Comparison of ENCODE assay signal across 8 cellular contexts in the genomic region with DNA sequence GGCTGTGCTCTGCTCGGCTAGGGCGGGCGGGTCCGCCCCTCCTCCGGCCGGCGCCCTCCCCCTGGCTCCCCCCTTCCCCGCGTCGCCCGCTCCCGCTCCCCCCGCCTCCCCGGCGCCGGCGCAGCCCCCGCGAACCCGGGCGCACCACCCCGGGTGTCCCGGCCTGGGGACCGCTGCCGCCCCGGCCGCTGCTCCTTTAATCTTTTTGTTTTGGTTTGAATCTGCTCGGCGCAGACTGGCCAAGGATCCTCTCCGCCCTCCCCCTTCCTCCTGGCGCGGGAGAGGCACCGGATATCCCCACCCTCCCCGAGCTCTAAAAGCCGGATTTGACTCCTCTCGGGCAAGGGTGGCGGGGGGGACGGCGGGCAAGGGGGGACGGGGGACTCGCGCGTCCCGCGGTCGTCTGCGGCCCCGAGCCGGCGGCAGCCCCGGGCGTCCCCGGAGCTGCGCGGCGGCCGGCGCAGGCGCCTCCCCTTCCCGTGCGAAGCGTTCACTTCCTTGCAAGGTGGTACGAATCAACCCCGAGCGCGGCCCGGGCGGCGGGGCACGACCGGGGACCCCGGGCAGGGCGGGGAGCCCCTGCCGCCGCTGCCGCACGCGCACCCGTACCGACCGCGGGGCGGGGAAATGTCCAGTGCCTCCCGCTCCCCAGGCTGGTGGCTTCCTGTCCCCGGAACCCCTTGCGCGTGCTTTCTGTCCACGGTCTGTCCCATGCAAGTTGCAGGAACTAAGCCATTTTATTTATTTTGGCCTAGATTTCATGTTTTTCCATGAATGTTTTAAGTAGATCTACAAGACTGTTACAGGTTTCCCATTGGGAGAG.
DNase-seq lines count a peak whose midpoint lies in the region; ATAC-seq and TF ChIP-seq lines count a peak whose summit lies in the region.

A gene with protein sequence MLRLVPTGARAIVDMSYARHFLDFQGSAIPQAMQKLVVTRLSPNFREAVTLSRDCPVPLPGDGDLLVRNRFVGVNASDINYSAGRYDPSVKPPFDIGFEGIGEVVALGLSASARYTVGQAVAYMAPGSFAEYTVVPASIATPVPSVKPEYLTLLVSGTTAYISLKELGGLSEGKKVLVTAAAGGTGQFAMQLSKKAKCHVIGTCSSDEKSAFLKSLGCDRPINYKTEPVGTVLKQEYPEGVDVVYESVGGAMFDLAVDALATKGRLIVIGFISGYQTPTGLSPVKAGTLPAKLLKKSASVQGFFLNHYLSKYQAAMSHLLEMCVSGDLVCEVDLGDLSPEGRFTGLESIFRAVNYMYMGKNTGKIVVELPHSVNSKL (minus strand): TSS at position 11 of the 823 bp plus-strand sequence. CDS start 81 bp downstream, outside the sequence.

- TF ChIP-seq POLR2A in GM19193 (IDR thresholded peaks at IDR 0.05; ENCODE audit: extremely low read depth, insufficient read depth, insufficient read length): peak; percentile 72

- TF ChIP-seq CTCF in choroid plexus epithelial cell (conservative IDR thresholded peaks at IDR 0.05; ENCODE audit: low read depth, low read length): no peak

- H3K4me3 ChIP-seq in choroid plexus epithelial cell (ENCODE audit: low read depth, low read length): peak within 1 kb of the TSS; percentile 83

- peak; percentile 83 for DNase-seq in AML-193 (lab: John Stamatoyannopoulos, UW)
- peak; percentile 35 for DNase-seq in NCI-H524 treated with DMSO at 0.1 percent for 48 hours (lab: John Stamatoyannopoulos, UW)
- peak; percentile 59 to 67 for DNase-seq in activated CD4-positive, alpha-beta T cell treated with anti-CD3 and anti-CD28 coated beads for 4 hours
- peak; percentile 77 for DNase-seq in choroid plexus epithelial cell (ENCODE audit: low read depth)
- peak; percentile 59 for DNase-seq in kidney glomerular epithelial cell (lab: John Stamatoyannopoulos, UW)
- DNase-seq in stimulated activated CD4-positive, alpha-beta T cell treated with anti-CD3 and anti-CD28 coated beads, Interleukin-1b, Interleukin-23, amount 100 ng/mL, for 24 hours (ENCODE audit: low read depth in 4 of 4, low spot score in 1 of 4): peak in 3 of 4 experiments; percentile 47 to 77 (median 65)

- ATAC-seq in HG03354 (IDR thresholded peaks at IDR 0.05; ENCODE audit: poor library complexity, severe bottlenecking, unreplicated experiment): peak; percentile 52

Comparison
In these comparisons a context has a peak if more than half of its experiments do, and no peak if none do; other contexts are left out.
1. Peak in every context shown above with its lines: DNase-seq, ATAC-seq and H3K4me3 ChIP-seq.